15 cellular contexts compared by ENCODE assay signal in genomic region chr1:10761503-10762152, GRCh38. TPM values are rescaled to one million over a fixed set of nuclear protein-coding genes. Genes with fewer than 3 reads are reported as not detected.
DNase-seq lines count a peak whose midpoint lies in the region; ATAC-seq, FAIRE-seq and TF ChIP-seq lines count a peak whose summit lies in the region.
"Had no signal": no experiment of that assay in that cellular context is flagged by ENCODE, and none has a peak within 500 bp of the region (broad histone marks: within the 10 kb centered on the region; RNA-seq: fewer than 3 reads in every experiment).

No MANE protein-coding gene starts in this region.

- H3K9me3 Mint-ChIP-seq in GM23338 = no peaks in the 10 kb centered on the region
- H3K9me3 Mint-ChIP-seq in activated naive CD8-positive, alpha-beta T cell treated with anti-CD3 and anti-CD28 coated beads for 36 hours = no peaks in the 10 kb centered on the region
- H3K9me3 Mint-ChIP-seq: nephron had no signal

- no peak overlapping the region for H3K4me2 ChIP-seq in GM23338

- peaks cover 7% of the 10 kb centered on the region; the same call in 1 of the 2 replicates for H3K4me1 ChIP-seq in GM23338 (ENCODE audit: insufficient read depth)

- H3K27ac ChIP-seq in GM23338 (ENCODE audit: low read depth) (no peak overlapping the region), VCaP (peak overlapping the region; percentile 91)
- H3K27ac ChIP-seq: brain microvascular endothelial cell had no signal

- H3K36me3 Mint-ChIP-seq in GM23338 (ENCODE audit: low read depth) = no peaks in the 10 kb centered on the region
- H3K36me3 Mint-ChIP-seq in activated naive CD8-positive, alpha-beta T cell treated with anti-CD3 and anti-CD28 coated beads for 36 hours = no peaks in the 10 kb centered on the region

- intact Hi-C loops in left colon (cut with DNase I, micrococcal nuclease) (no loop called here), sciatic nerve (cut with DNase I) (no loop called here)

- ATAC-seq in GM23338 = no peak
- peak; percentile 24 for ATAC-seq in left colon
- peak; percentile 18 for ATAC-seq in sciatic nerve
- ATAC-seq in HG03520 (IDR thresholded peaks at IDR 0.05; ENCODE audit: unreplicated experiment) = no peak

- H3K79me2 ChIP-seq in GM23338 (replicated peaks; ENCODE audit: insufficient read depth) = no peaks in the 10 kb centered on the region

- H3K9me2 ChIP-seq in GM23338 (ENCODE audit: insufficient read depth) = no peaks in the 10 kb centered on the region

- H3K4me3 Mint-ChIP-seq in GM23338 = no peak overlapping the region
- H3K4me3 Mint-ChIP-seq in activated naive CD8-positive, alpha-beta T cell treated with anti-CD3 and anti-CD28 coated beads for 36 hours = no peak overlapping the region

- peak; percentile 35 for DNase-seq in GM23338 (ENCODE audit: low spot score)
- DNase-seq in left colon = peak; percentile 63 to 72
- DNase-seq in sciatic nerve (ENCODE audit: low spot score) = no peak
- no peak for DNase-seq in AG08396 (ENCODE audit: low spot score)
- no peak for DNase-seq in H54 (ENCODE audit: insufficient read length, low spot score)
- no peak for DNase-seq in activated naive CD8-positive, alpha-beta T cell treated with anti-CD3 and anti-CD28 coated beads for 36 hours
- DNase-seq: brain microvascular endothelial cell; NCI-H1694; stimulated activated CD4-positive, alpha-beta T cell treated with anti-CD3 and anti-CD28 coated beads, Interleukin-15, amount 100 ng/mL, for 24 hours; stimulated activated CD8-positive, alpha-beta memory T cell treated with anti-CD3 and anti-CD28 coated beads, Interleukin-4, amount 100 ng/mL, for 48 hours; SW 1271 had no signal

- FAIRE-seq in H54 (lab: Jason Lieb, UNC) = no peak
- FAIRE-seq: GM18507 had no signal

- H3F3A ChIP-seq in GM23338 (replicated peaks; ENCODE audit: low read depth) = no peaks in the 10 kb centered on the region

- no peaks in the 10 kb centered on the region for H4K20me1 ChIP-seq in GM23338 (replicated peaks; ENCODE audit: insufficient read depth)

- peaks cover 13% of the 10 kb centered on the region for H3K27me3 Mint-ChIP-seq in GM23338 (ENCODE audit: insufficient read depth, low read depth, poor library complexity)
- no peaks in the 10 kb centered on the region for H3K27me3 Mint-ChIP-seq in activated naive CD8-positive, alpha-beta T cell treated with anti-CD3 and anti-CD28 coated beads for 36 hours

- TF ChIP-seq CTCF in GM23338 (conservative IDR thresholded peaks at IDR 0.05; ENCODE audit: low read depth in 2 of 2) (no peak), VCaP (conservative IDR thresholded peaks at IDR 0.05) (no peak)

- H3K36me3 ChIP-seq in GM23338 (ENCODE audit: insufficient read depth) = no peaks in the 10 kb centered on the region
- H3K36me3 ChIP-seq: brain microvascular endothelial cell had no signal

- no peaks in the 10 kb centered on the region for H3K27me3 ChIP-seq in GM23338 (ENCODE audit: insufficient read depth)

- H2AFZ ChIP-seq in GM23338 = no peak overlapping the region

- no peak overlapping the region for H3K4me3 ChIP-seq in GM23338

- 0 out of 2 replicates have a peak overlapping the region, but pooled peaks have one; percentile 16 for H3K27ac Mint-ChIP-seq in GM23338
- H3K27ac Mint-ChIP-seq in activated naive CD8-positive, alpha-beta T cell treated with anti-CD3 and anti-CD28 coated beads for 36 hours = no peak overlapping the region

- TF ChIP-seq POLR2A in H54 (IDR thresholded peaks at IDR 0.05; ENCODE audit: low read depth, low read length) = no peak

- H3K4me1 Mint-ChIP-seq in GM23338 = peaks cover 46% of the 10 kb centered on the region
- no peaks in the 10 kb centered on the region for H3K4me1 Mint-ChIP-seq in activated naive CD8-positive, alpha-beta T cell treated with anti-CD3 and anti-CD28 coated beads for 36 hours

TF ChIP-seq in GM23338, 12 proteins besides CTCF, POLR2A, EP300 and RAD21:
- no peak for TF ChIP-seq ZNF114 (CRISPR knock-in tag; IDR thresholded peaks at IDR 0.05)
- TF ChIP-seq JUNB (IDR thresholded peaks at IDR 0.05; ENCODE audit: unreplicated experiment) = no peak
- TF ChIP-seq STAT1 (IDR thresholded peaks at IDR 0.05; ENCODE audit: unreplicated experiment) = no peak
- TF ChIP-seq POLR2AphosphoS5 (IDR thresholded peaks at IDR 0.05; ENCODE audit: low read depth) = no peak

RNA-seq across cellular contexts. Expression of gene CASZ1, which starts 34.8 kb away (rescaled TPM):
- 6.1 and 6.7 TPM in 2 replicates for total RNA-seq in GM23338 (2014; rRNA removed; shearing (Covaris generic))
- polyA plus RNA-seq in GM23338 (2016; fragmentation: Nextera tagmentation; extraction: Ambion mirVana) = 6.2 and 8.7 TPM in 2 replicates
- 10 to 100 TPM; 61.3 to 63.8 TPM for total RNA-seq in left colon
- 8.5 TPM for total RNA-seq in sciatic nerve
- 1 to 10 TPM; 2.2 to 2.3 TPM for total RNA-seq in activated naive CD8-positive, alpha-beta T cell treated with anti-CD3 and anti-CD28 coated beads for 36 hours

Comparison
In these comparisons a context has a peak if more than half of its experiments do, and no peak if none do; other contexts are left out.
1. ATAC-seq: peak in left colon (single experiment) and sciatic nerve (single experiment); none in GM23338 (single experiment) and HG03520 (single experiment).
2. DNase-seq: peak in GM23338 (single experiment) and left colon (2 of 2); none in sciatic nerve (single experiment), AG08396 (single experiment), H54 (single experiment) and activated naive CD8-positive, alpha-beta T cell treated with anti-CD3 and anti-CD28 coated beads for 36 hours (single experiment).